ENCODE assay signal across 20 cellular contexts in genomic region chr10:11713963-11714362, GRCh38. TPM values are rescaled to one million over a fixed set of nuclear protein-coding genes. Genes with fewer than 3 reads are reported as not detected.
DNase-seq lines count a peak whose midpoint lies in the region; TF ChIP-seq lines count a peak whose summit lies in the region.
"Had no signal": no experiment of that assay in that cellular context is flagged by ENCODE, and none has a peak within 500 bp of the region (broad histone marks: within the 10 kb centered on the region; RNA-seq: fewer than 3 reads in every experiment).

No MANE protein-coding gene starts in this region.

- peak overlapping the region; percentile 52 for H2AFZ ChIP-seq in neural progenitor cell (replicated peaks)
- H2AFZ ChIP-seq in smooth muscle cell (ENCODE audit: low read depth), result peak overlapping the region; percentile 25

- H3K79me2 ChIP-seq in neural progenitor cell (ENCODE audit: low read depth) (no peaks in the 10 kb centered on the region), smooth muscle cell (ENCODE audit: low read depth) (no peaks in the 10 kb centered on the region)

- no peaks in the 10 kb centered on the region for H3K27me3 ChIP-seq in neural progenitor cell
- no peaks in the 10 kb centered on the region for H3K27me3 ChIP-seq in smooth muscle cell (ENCODE audit: low read depth)
- H3K27me3 ChIP-seq in testis, result no peaks in the 10 kb centered on the region
- H3K27me3 ChIP-seq: BE2C, MG63 had no signal

- H3K36me3 Mint-ChIP-seq in neural progenitor cell, result no peaks in the 10 kb centered on the region

- peaks cover 10% of the 10 kb centered on the region for H3K27me3 Mint-ChIP-seq in neural progenitor cell (ENCODE audit: insufficient read depth, low read depth)

- TF ChIP-seq CTCF in neural progenitor cell (IDR thresholded peaks at IDR 0.05) (no peak), smooth muscle cell (IDR thresholded peaks at IDR 0.05; ENCODE audit: borderline replicate concordance, insufficient read depth, poor library complexity, severe bottlenecking) (no peak), testis (IDR thresholded peaks at IDR 0.05) (no peak)

- H3F3A ChIP-seq in neural progenitor cell (ENCODE audit: low read depth) (no peaks in the 10 kb centered on the region), smooth muscle cell (ENCODE audit: low read depth) (peaks cover 10% of the 10 kb centered on the region)

- H3K36me3 ChIP-seq in neural progenitor cell (no peaks in the 10 kb centered on the region), smooth muscle cell (ENCODE audit: low read depth) (no peaks in the 10 kb centered on the region), testis (ENCODE audit: low read depth, missing control alignments) (no peaks in the 10 kb centered on the region)
- H3K36me3 ChIP-seq: BE2C, HAP-1, MG63 had no signal

- no peak overlapping the region for H3K4me3 ChIP-seq in neural progenitor cell
- no peak overlapping the region for H3K4me3 ChIP-seq in smooth muscle cell
- no peak overlapping the region for H3K4me3 ChIP-seq in testis
- H3K4me3 ChIP-seq: HAP-1, MG63 had no signal

- no peak overlapping the region for H3K27ac ChIP-seq in neural progenitor cell
- H3K27ac ChIP-seq in smooth muscle cell (ENCODE audit: low read depth), result peak overlapping the region; percentile 98
- peak overlapping the region in 1 of 2 donors; percentile 17 for H3K27ac ChIP-seq in testis

- DNase-seq in COLO829 (ENCODE audit: low spot score) (peak; percentile 3), cerebellum (ENCODE audit: low spot score) (peak; percentile 20), neural progenitor cell (ENCODE audit: low spot score) (no peak), smooth muscle cell (lab: John Stamatoyannopoulos, UW; ENCODE audit: unreplicated experiment) (no peak), HT-29 (ENCODE audit: low spot score) (no peak), testis (no peak), NOMO-1 treated with dmso at 0.1 percent for 144 hours (lab: John Stamatoyannopoulos, UW; ENCODE audit: unreplicated experiment) (no peak)
- DNase-seq: BE2C; GOT3; HFFc6; KG1; MG63; NCI-H2029 treated with DMSO at 0.1 percent for 48 hours; NCI-H446 treated with DMSO at 0.1 percent for 48 hours; NCI-H526; NCI-H82; NK-92 treated with Interleukin-12 subunit alpha and Interleukin-12 subunit beta, amount 100 ng/mL, for 24 hours; Right ventricle myocardium superior; RPMI8226 had no signal

- 80% methylated on average over 10 of the region's 10 CpGs for WGBS in smooth muscle cell (ENCODE audit: low lambda C conversion rate)
- WGBS in testis, 2 donors, result 66 to 70% methylated on average over 9 to 10 of the region's 10 CpGs

- intact Hi-C loops in testis (cut with DNase I; ENCODE audit: low total_unique reads), result no loop called here

- H3K4me1 Mint-ChIP-seq in neural progenitor cell, result peaks cover 28% of the 10 kb centered on the region

- TF ChIP-seq POLR2A in testis (IDR thresholded peaks at IDR 0.05), result no peak

- peaks cover 16% of the 10 kb centered on the region for H3K9me3 Mint-ChIP-seq in neural progenitor cell

- no peak overlapping the region for H3K9ac ChIP-seq in neural progenitor cell
- H3K9ac ChIP-seq in smooth muscle cell (ENCODE audit: low read depth), result peak overlapping the region; percentile 58

- H3K27ac Mint-ChIP-seq in neural progenitor cell, result peak overlapping the region; percentile 51
- H3K27ac Mint-ChIP-seq: HFFc6 had no signal

- H3K4me3 Mint-ChIP-seq in neural progenitor cell, result no peak overlapping the region
- H3K4me3 Mint-ChIP-seq: HFFc6 had no signal

- H3K4me2 ChIP-seq in neural progenitor cell (no peak overlapping the region), smooth muscle cell (peak overlapping the region; percentile 79)

- H3K4me1 ChIP-seq in neural progenitor cell (no peaks in the 10 kb centered on the region), smooth muscle cell (ENCODE audit: low read depth) (peaks cover 11% of the 10 kb centered on the region), testis (peaks cover 19% of the 10 kb centered on the region)
- H3K4me1 ChIP-seq: BE2C, HAP-1 had no signal

- no peaks in the 10 kb centered on the region for H4K20me1 ChIP-seq in neural progenitor cell (ENCODE audit: low read depth)
- H4K20me1 ChIP-seq in smooth muscle cell (ENCODE audit: low read depth), result no peaks in the 10 kb centered on the region

- H3K9me3 ChIP-seq in neural progenitor cell (ENCODE audit: low read depth) (no peaks in the 10 kb centered on the region), smooth muscle cell (replicated peaks; ENCODE audit: low read depth) (no peaks in the 10 kb centered on the region), testis (no peaks in the 10 kb centered on the region)
- H3K9me3 ChIP-seq: BE2C, HAP-1, MG63 had no signal

RNA-seq across cellular contexts. Expression of gene ECHDC3, which starts 28.2 kb away (rescaled TPM):
- total RNA-seq in cerebellum (1.3 TPM), neural progenitor cell (ENCODE audit: low replicate concordance) (2.1 and 10.1 TPM in 2 replicates), smooth muscle cell (10.2 and 14.1 TPM in 2 replicates), testis (10 to 100 TPM; 61.7 to 83.8 TPM)
- polyA plus RNA-seq in smooth muscle cell (6.0 and 8.7 TPM in 2 replicates), testis (ENCODE audit: insufficient read depth, low read depth, low replicate concordance) (32.5 TPM)
- 0.70 and 2.6 TPM in 2 replicates for total RNA-seq in HT-29 (2014; rRNA removed; shearing (Covaris generic))

Comparison
In these comparisons a context has a peak if more than half of its experiments do, and no peak if none do; other contexts are left out.
1. DNase-seq: peak in COLO829 (single experiment) and cerebellum (single experiment); none in neural progenitor cell (single experiment), smooth muscle cell (single experiment), HT-29 (single experiment), testis (single experiment) and NOMO-1 treated with dmso at 0.1 percent for 144 hours (single experiment).